ENCODE assay signal across 8 cellular contexts in the genomic region with DNA sequence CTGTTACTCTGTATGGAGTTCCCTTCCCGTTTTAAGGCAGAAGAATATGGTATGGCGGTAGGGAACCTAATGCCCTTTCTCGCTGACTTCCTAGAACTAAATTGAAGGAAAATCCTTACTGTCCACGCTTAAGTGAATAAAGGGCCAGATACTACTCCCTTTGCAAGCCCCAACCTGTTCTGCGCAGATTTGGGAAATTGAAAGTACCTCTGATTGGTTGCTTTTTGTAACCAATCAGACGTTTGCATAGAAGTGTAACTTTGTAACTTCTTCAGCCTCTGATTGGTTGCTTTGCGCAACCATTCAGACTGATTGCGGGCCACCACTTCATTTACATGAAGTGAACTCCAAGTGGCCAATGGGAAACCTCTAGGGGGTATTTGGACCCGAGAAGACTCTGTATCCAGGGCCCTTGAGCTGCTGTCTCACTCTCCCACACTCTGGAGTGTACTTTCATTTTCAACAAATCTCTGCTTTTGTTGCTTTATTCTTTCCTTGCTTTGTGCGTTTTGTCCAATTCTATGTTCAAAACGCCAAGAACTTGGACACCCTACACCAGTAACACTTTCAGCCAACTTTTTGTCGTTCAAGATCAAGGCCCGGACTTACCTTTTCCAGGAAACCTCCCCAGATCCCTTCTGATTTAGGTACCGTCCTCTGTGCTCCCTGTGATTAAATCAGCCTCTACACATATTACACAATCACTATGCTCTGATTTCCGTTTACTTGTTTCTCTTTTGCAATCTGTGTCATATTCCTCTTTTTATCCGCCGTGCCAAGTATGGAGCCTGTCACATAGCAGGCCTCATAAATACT. TPM values are rescaled to one million over a fixed set of nuclear protein-coding genes. Genes with fewer than 3 reads are reported as not detected.
DNase-seq lines count a peak whose midpoint lies in the region; TF ChIP-seq lines count a peak whose summit lies in the region.

No MANE protein-coding gene starts in this region.

- H3K27ac ChIP-seq in iPS-18a (ENCODE audit: low read length) = no peak overlapping the region
- no peak overlapping the region for H3K27ac ChIP-seq in thymus (ENCODE audit: low read depth)

- H3K27me3 ChIP-seq in iPS-18a (ENCODE audit: control insufficient read depth, insufficient read depth, low read length) (peaks cover 7% of the 10 kb centered on the region), thymus (ENCODE audit: control insufficient read depth, insufficient read depth) (no peaks in the 10 kb centered on the region)

- H3K4me1 Mint-ChIP-seq in activated T-cell treated with anti-CD3 and anti-CD28 coated beads, Interleukin-2, amount 50 U/mL, for 24 hours (ENCODE audit: low read depth) = peaks cover 41% of the 10 kb centered on the region

- H3K9me3 Mint-ChIP-seq in activated T-cell treated with anti-CD3 and anti-CD28 coated beads, Interleukin-2, amount 50 U/mL, for 24 hours = no peaks in the 10 kb centered on the region

- no peak for TF ChIP-seq CTCF in WI38 (IDR thresholded peaks at IDR 0.05; ENCODE audit: low read depth, low read length)

- peak overlapping the region; percentile 98 for H3K27ac Mint-ChIP-seq in activated T-cell treated with anti-CD3 and anti-CD28 coated beads, Interleukin-2, amount 50 U/mL, for 24 hours

- H3K4me3 ChIP-seq in WI38 (ENCODE audit: low read depth, low read length) (peak overlapping the region; percentile 99), iPS-18a (ENCODE audit: low read length) (peak overlapping the region; percentile 97), thymus (ENCODE audit: low read length) (peak overlapping the region; percentile 89)

- H3K36me3 Mint-ChIP-seq in activated T-cell treated with anti-CD3 and anti-CD28 coated beads, Interleukin-2, amount 50 U/mL, for 24 hours (ENCODE audit: low read depth) = peaks cover 40% of the 10 kb centered on the region

- H3K9me3 ChIP-seq in iPS-18a (ENCODE audit: control insufficient read depth, low read depth, low read length) (no peaks in the 10 kb centered on the region), thymus (ENCODE audit: control insufficient read depth) (no peaks in the 10 kb centered on the region)

- H3K9ac ChIP-seq in iPS-18a (ENCODE audit: low read length) = no peak overlapping the region

- H3K36me3 ChIP-seq in iPS-18a (ENCODE audit: control insufficient read depth, low read depth, low read length) (peaks cover 12% of the 10 kb centered on the region), thymus (ENCODE audit: control insufficient read depth, insufficient read depth) (peaks cover 3% of the 10 kb centered on the region)

- WGBS in thymus = 96% methylated on average over 17 of the region's 17 CpGs

- peak overlapping the region; percentile 98 for H3K4me3 Mint-ChIP-seq in activated T-cell treated with anti-CD3 and anti-CD28 coated beads, Interleukin-2, amount 50 U/mL, for 24 hours

- no peaks in the 10 kb centered on the region for H3K4me1 ChIP-seq in iPS-18a (ENCODE audit: control insufficient read depth, low read depth, low read length)
- peaks cover 10% of the 10 kb centered on the region for H3K4me1 ChIP-seq in thymus (ENCODE audit: control insufficient read depth, insufficient read depth, low read length)

- H3K27me3 Mint-ChIP-seq in activated T-cell treated with anti-CD3 and anti-CD28 coated beads, Interleukin-2, amount 50 U/mL, for 24 hours = no peaks in the 10 kb centered on the region

- DNase-seq in activated T-cell treated with anti-CD3 and anti-CD28 coated beads, Interleukin-2, amount 50 U/mL, for 24 hours = no peak
- no peak for DNase-seq in activated T-cell treated with anti-CD3 and anti-CD28 coated beads, Interleukin-2, amount 50 U/mL, for 48 hours
- DNase-seq in NCI-H69 (lab: John Stamatoyannopoulos, UW) = no peak
- no peak for DNase-seq in NCI-H526 (lab: John Stamatoyannopoulos, UW)
- no peak for DNase-seq in OCI-M2 (lab: John Stamatoyannopoulos, UW; ENCODE audit: unreplicated experiment)

RNA-seq across cellular contexts. Expression of a gene that starts 1.0 kb away (rescaled TPM):
- polyA plus RNA-seq in thymus = 13.7 TPM

RNA-seq across cellular contexts. Expression of a gene that starts 47.4 kb away (rescaled TPM):
- polyA plus RNA-seq in thymus = 0.32 TPM

RNA-seq across cellular contexts. Expression of a gene that starts 56.1 kb away (rescaled TPM):
- polyA plus RNA-seq in thymus = 17.1 TPM
